In genomic region chr7:101386558-101387199, GRCh38 we compare ENCODE assay signal across 1 cellular context.
TF ChIP-seq lines count a peak whose summit lies in the region.

No MANE protein-coding gene starts in this region.

TF ChIP-seq in HepG2, 621 proteins besides CTCF, POLR2A, EP300 and RAD21 (continued from another document and continues in another):
- no peak for TF ChIP-seq ZNF703 (CRISPR knock-in tag; IDR thresholded peaks at IDR 0.05; ENCODE audit: borderline replicate concordance)
- TF ChIP-seq FOXJ3 (CRISPR knock-in tag; IDR thresholded peaks at IDR 0.05; ENCODE audit: borderline replicate concordance), result 0 out of 2 replicates have a peak, but pooled peaks have one; percentile 45
- TF ChIP-seq ZNF549 (CRISPR knock-in tag; IDR thresholded peaks at IDR 0.05), result no peak
- TF ChIP-seq, protein P1, sequence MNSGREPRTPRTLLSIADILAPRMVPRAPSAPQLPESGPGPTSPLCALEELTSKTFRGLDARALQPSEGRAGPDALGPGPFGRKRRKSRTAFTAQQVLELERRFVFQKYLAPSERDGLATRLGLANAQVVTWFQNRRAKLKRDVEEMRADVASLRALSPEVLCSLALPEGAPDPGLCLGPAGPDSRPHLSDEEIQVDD (CRISPR knock-in tag; IDR thresholded peaks at IDR 0.05; ENCODE audit: borderline replicate concordance), result no peak
- no peak for TF ChIP-seq ZFAT (CRISPR knock-in tag; conservative IDR thresholded peaks at IDR 0.05)
- TF ChIP-seq ZFP36L2 (CRISPR knock-in tag; IDR thresholded peaks at IDR 0.05), result peak; percentile 20; the same call in 1 of the 2 replicates
- no peak for TF ChIP-seq ZNF546 (CRISPR knock-in tag; conservative IDR thresholded peaks at IDR 0.05)
- TF ChIP-seq ZNF605 (CRISPR knock-in tag; IDR thresholded peaks at IDR 0.05), result peak; percentile 77; the same call in 1 of the 2 replicates
- TF ChIP-seq ZFP36 (IDR thresholded peaks at IDR 0.05; ENCODE audit: borderline replicate concordance, low read depth, low read length, partially characterized antibody), result no peak
- peak; percentile 74 for TF ChIP-seq GFI1 (CRISPR knock-in tag; IDR thresholded peaks at IDR 0.05; ENCODE audit: borderline replicate concordance)
- TF ChIP-seq ZBTB1 (CRISPR knock-in tag; IDR thresholded peaks at IDR 0.05; ENCODE audit: borderline replicate concordance), result 0 out of 2 replicates have a peak, but pooled peaks have one; percentile 50
- TF ChIP-seq TCF7L2 (IDR thresholded peaks at IDR 0.05; ENCODE audit: low read depth, low read length), result no peak
- TF ChIP-seq RBFOX2 (IDR thresholded peaks at IDR 0.05; ENCODE audit: low read depth, low read length), result peak; percentile 72
- peak; percentile 44; the same call in 1 of the 2 replicates for TF ChIP-seq ZNF629 (CRISPR knock-in tag; conservative IDR thresholded peaks at IDR 0.05)
- TF ChIP-seq, protein P2, sequence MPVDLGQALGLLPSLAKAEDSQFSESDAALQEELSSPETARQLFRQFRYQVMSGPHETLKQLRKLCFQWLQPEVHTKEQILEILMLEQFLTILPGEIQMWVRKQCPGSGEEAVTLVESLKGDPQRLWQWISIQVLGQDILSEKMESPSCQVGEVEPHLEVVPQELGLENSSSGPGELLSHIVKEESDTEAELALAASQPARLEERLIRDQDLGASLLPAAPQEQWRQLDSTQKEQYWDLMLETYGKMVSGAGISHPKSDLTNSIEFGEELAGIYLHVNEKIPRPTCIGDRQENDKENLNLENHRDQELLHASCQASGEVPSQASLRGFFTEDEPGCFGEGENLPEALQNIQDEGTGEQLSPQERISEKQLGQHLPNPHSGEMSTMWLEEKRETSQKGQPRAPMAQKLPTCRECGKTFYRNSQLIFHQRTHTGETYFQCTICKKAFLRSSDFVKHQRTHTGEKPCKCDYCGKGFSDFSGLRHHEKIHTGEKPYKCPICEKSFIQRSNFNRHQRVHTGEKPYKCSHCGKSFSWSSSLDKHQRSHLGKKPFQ (CRISPR knock-in tag; IDR thresholded peaks at IDR 0.05; ENCODE audit: insufficient replicate concordance), result peak; percentile 65
- TF ChIP-seq ZBTB25 (CRISPR knock-in tag; IDR thresholded peaks at IDR 0.05), result no peak
- no peak for TF ChIP-seq ZNF382 (CRISPR knock-in tag; IDR thresholded peaks at IDR 0.05; ENCODE audit: borderline replicate concordance)
- no peak for TF ChIP-seq GPN1 (CRISPR knock-in tag; IDR thresholded peaks at IDR 0.05; ENCODE audit: borderline replicate concordance)
- peak; percentile 77 for TF ChIP-seq XRCC5 (optimal IDR thresholded peaks at IDR 0.05; ENCODE audit: low read length)
- TF ChIP-seq ZNF281 (CRISPR knock-in tag; IDR thresholded peaks at IDR 0.05; ENCODE audit: borderline replicate concordance), result no peak
- peak; percentile 52; the same call in 1 of the 2 replicates for TF ChIP-seq ZNF644 (CRISPR knock-in tag; IDR thresholded peaks at IDR 0.05; ENCODE audit: low read depth)
- no peak for TF ChIP-seq ZNF430 (CRISPR knock-in tag; IDR thresholded peaks at IDR 0.05)
- no peak for TF ChIP-seq GABPA (IDR thresholded peaks at IDR 0.05; ENCODE audit: low read depth, low read length)
- no peak for TF ChIP-seq GABPA (CRISPR knock-in tag; IDR thresholded peaks at IDR 0.05; ENCODE audit: low read depth)
- TF ChIP-seq DNMT1 (CRISPR knock-in tag; IDR thresholded peaks at IDR 0.05), result no peak
- no peak for TF ChIP-seq KIAA2018 (CRISPR knock-in tag; IDR thresholded peaks at IDR 0.05; ENCODE audit: borderline replicate concordance)
- TF ChIP-seq SSRP1 (CRISPR knock-in tag; IDR thresholded peaks at IDR 0.05), result no peak
- peak; percentile 78 for TF ChIP-seq MED1 (CRISPR knock-in tag; IDR thresholded peaks at IDR 0.05)
- TF ChIP-seq ZNF816 (CRISPR knock-in tag; IDR thresholded peaks at IDR 0.05; ENCODE audit: borderline replicate concordance), result no peak
- no peak for TF ChIP-seq TCF12 (IDR thresholded peaks at IDR 0.05)
- no peak for TF ChIP-seq TCF12 (CRISPR knock-in tag; IDR thresholded peaks at IDR 0.05)
- no peak for TF ChIP-seq SOX13 (IDR thresholded peaks at IDR 0.05)
- peak in 1 of 2 experiments; percentile 58; a peak in 2 of 4 replicates for TF ChIP-seq SOX13 (CRISPR knock-in tag; conservative IDR thresholded peaks at IDR 0.05 in 1 of 2, IDR thresholded peaks at IDR 0.05 in 1 of 2)
- TF ChIP-seq CREM (IDR thresholded peaks at IDR 0.05), result peak; percentile 67; the same call in 1 of the 2 replicates
- TF ChIP-seq CREM (CRISPR knock-in tag; IDR thresholded peaks at IDR 0.05), result no peak
- TF ChIP-seq XBP1 (CRISPR knock-in tag; IDR thresholded peaks at IDR 0.05), result no peak
- TF ChIP-seq, protein P3, sequence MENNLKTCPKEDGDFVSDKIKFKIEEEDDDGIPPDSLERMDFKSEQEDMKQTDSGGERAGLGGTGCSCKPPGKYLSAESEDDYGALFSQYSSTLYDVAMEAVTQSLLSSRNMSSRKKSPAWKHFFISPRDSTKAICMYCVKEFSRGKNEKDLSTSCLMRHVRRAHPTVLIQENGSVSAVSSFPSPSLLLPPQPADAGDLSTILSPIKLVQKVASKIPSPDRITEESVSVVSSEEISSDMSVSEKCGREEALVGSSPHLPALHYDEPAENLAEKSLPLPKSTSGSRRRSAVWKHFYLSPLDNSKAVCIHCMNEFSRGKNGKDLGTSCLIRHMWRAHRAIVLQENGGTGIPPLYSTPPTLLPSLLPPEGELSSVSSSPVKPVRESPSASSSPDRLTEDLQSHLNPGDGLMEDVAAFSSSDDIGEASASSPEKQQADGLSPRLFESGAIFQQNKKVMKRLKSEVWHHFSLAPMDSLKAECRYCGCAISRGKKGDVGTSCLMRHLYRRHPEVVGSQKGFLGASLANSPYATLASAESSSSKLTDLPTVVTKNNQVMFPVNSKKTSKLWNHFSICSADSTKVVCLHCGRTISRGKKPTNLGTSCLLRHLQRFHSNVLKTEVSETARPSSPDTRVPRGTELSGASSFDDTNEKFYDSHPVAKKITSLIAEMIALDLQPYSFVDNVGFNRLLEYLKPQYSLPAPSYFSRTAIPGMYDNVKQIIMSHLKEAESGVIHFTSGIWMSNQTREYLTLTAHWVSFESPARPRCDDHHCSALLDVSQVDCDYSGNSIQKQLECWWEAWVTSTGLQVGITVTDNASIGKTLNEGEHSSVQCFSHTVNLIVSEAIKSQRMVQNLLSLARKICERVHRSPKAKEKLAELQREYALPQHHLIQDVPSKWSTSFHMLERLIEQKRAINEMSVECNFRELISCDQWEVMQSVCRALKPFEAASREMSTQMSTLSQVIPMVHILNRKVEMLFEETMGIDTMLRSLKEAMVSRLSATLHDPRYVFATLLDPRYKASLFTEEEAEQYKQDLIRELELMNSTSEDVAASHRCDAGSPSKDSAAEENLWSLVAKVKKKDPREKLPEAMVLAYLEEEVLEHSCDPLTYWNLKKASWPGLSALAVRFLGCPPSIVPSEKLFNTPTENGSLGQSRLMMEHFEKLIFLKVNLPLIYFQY (CRISPR knock-in tag; IDR thresholded peaks at IDR 0.05; ENCODE audit: borderline replicate concordance), result peak; percentile 99
- no peak for TF ChIP-seq SATB2 (CRISPR knock-in tag; IDR thresholded peaks at IDR 0.05)
- no peak for TF ChIP-seq ARID2 (CRISPR knock-in tag; IDR thresholded peaks at IDR 0.05; ENCODE audit: borderline replicate concordance)
- no peak for TF ChIP-seq KLF6 (CRISPR knock-in tag; IDR thresholded peaks at IDR 0.05)
- TF ChIP-seq E2F5 (CRISPR knock-in tag; conservative IDR thresholded peaks at IDR 0.05), result no peak
- no peak for TF ChIP-seq IKZF4 (CRISPR knock-in tag; IDR thresholded peaks at IDR 0.05; ENCODE audit: borderline replicate concordance, low read depth, not compliant biosample characterization)
- TF ChIP-seq, protein P4, sequence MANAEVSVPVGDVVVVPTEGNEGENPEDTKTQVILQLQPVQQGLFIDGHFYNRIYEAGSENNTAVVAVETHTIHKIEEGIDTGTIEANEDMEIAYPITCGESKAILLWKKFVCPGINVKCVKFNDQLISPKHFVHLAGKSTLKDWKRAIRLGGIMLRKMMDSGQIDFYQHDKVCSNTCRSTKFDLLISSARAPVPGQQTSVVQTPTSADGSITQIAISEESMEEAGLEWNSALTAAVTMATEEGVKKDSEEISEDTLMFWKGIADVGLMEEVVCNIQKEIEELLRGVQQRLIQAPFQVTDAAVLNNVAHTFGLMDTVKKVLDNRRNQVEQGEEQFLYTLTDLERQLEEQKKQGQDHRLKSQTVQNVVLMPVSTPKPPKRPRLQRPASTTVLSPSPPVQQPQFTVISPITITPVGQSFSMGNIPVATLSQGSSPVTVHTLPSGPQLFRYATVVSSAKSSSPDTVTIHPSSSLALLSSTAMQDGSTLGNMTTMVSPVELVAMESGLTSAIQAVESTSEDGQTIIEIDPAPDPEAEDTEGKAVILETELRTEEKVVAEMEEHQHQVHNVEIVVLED (CRISPR knock-in tag; IDR thresholded peaks at IDR 0.05; ENCODE audit: borderline replicate concordance), result no peak; the same call in 1 of the 2 replicates
- TF ChIP-seq ZNF768 (CRISPR knock-in tag; IDR thresholded peaks at IDR 0.05), result no peak
- peak; percentile 60; the same call in 1 of the 2 replicates for TF ChIP-seq ZNF563 (CRISPR knock-in tag; IDR thresholded peaks at IDR 0.05)
